ENCODE assay signal across 8 cellular contexts in the genomic region with DNA sequence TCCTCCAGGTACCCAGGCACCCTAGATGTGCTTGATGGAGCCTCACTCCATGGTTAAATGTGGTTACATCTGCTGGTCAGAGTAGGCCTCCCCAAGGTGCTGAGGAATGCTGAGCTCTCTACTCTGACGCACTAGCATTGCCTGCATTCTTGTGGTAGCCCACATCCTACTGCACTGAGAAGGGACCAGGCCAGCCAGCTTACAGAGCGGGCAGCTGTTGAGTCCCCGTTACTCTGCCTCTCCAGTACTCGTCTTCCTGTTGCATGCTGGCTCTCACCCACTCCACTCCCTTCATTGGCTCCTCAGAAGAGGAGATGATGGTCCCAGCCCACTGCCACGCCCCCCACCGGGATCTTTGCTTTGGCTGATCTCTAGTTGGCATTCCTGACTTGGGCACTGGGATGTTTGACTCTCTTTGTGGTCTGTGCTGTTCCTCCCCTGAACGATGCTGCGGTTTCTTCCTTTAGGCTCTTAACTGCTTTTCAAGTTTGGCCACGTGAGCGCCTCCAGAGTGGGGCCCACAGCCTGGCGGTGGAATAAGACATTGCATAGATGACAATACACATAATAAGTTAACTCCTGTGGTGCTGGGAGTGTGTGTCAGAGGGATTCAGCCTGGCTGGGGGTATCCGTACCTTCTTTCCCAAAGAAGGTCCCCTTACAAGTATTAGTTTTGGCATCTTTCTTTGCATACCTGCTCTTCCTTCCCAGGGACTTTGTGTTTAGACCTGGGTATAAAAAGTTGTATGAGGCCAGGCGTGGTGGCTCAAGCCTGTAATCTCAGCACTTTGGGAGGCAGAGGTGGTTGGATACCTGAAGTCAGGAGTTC. TPM values are rescaled to one million over a fixed set of nuclear protein-coding genes. Genes with fewer than 3 reads are reported as not detected.
A peak's percentile ranks its signal among the peaks of the same experiment; 100 is the strongest.
DNase-seq lines count a peak whose midpoint lies in the region; TF ChIP-seq lines count a peak whose summit lies in the region.

No MANE protein-coding gene starts in this region.

- peaks cover 19% of the 10 kb centered on the region for H3F3A ChIP-seq in Loucy (ENCODE audit: low read depth)

- H3K4me1 Mint-ChIP-seq in endodermal cell: no peaks in the 10 kb centered on the region

- H3K36me3 ChIP-seq in Loucy (ENCODE audit: insufficient read depth, low read length) (no peaks in the 10 kb centered on the region), endodermal cell (ENCODE audit: control insufficient read depth, insufficient read depth, low read length) (no peaks in the 10 kb centered on the region), HAP-1 (replicated peaks) (no peaks in the 10 kb centered on the region)

- H3K9ac ChIP-seq in Loucy (ENCODE audit: low read depth, low read length, poor library complexity, severe bottlenecking) (peak overlapping the region; percentile 71), endodermal cell (ENCODE audit: extremely low read depth, low read length, poor library complexity, severe bottlenecking) (no peak overlapping the region)

- no peaks in the 10 kb centered on the region for H3K9me3 ChIP-seq in Loucy (ENCODE audit: insufficient read depth, low read depth, low read length)
- H3K9me3 ChIP-seq in endodermal cell (ENCODE audit: control insufficient read depth, low read length): no peaks in the 10 kb centered on the region
- no peaks in the 10 kb centered on the region for H3K9me3 ChIP-seq in HAP-1

- H3K36me3 Mint-ChIP-seq in endodermal cell (ENCODE audit: low read depth): no peaks in the 10 kb centered on the region

- H3K27me3 ChIP-seq in Loucy (ENCODE audit: insufficient read depth, low read length, poor library complexity, severe bottlenecking): no peaks in the 10 kb centered on the region
- H3K27me3 ChIP-seq in endodermal cell (ENCODE audit: control insufficient read depth, insufficient read depth, low read length, poor library complexity, severe bottlenecking): no peaks in the 10 kb centered on the region
- no peaks in the 10 kb centered on the region for H3K27me3 ChIP-seq in HAP-1 (ENCODE audit: low read depth)

- no peaks in the 10 kb centered on the region for H3K9me3 Mint-ChIP-seq in endodermal cell

- peak overlapping the region; percentile 59 for H3K4me2 ChIP-seq in Loucy (ENCODE audit: low read depth, low read length, poor library complexity, severe bottlenecking)

- H3K4me1 ChIP-seq in Loucy (ENCODE audit: insufficient read depth, low read length, poor library complexity, severe bottlenecking) (peaks cover 44% of the 10 kb centered on the region), endodermal cell (ENCODE audit: control insufficient read depth, insufficient read depth, low read length) (no peaks in the 10 kb centered on the region), HAP-1 (no peaks in the 10 kb centered on the region)

- H3K9me2 ChIP-seq in Loucy (replicated peaks; ENCODE audit: low read depth, low read length): no peaks in the 10 kb centered on the region

- no peak overlapping the region for H3K4me3 Mint-ChIP-seq in endodermal cell

- no peak overlapping the region for H3K27ac ChIP-seq in endodermal cell (ENCODE audit: low read depth, low read length)
- peak overlapping the region in 19 of 21 experiments; percentile 1 to 92 (median 65) for H3K27ac ChIP-seq in skin epidermis

- H4K20me1 ChIP-seq in Loucy (ENCODE audit: insufficient read depth, low read length, poor library complexity, severe bottlenecking): no peaks in the 10 kb centered on the region

- no peaks in the 10 kb centered on the region for H3K79me2 ChIP-seq in Loucy (ENCODE audit: insufficient read depth, low read length)

- TF ChIP-seq CTCF in GM20000 (IDR thresholded peaks at IDR 0.05; ENCODE audit: extremely low read depth, missing control alignments) (no peak), Loucy (conservative IDR thresholded peaks at IDR 0.05; ENCODE audit: low read length) (peak; percentile 69), endodermal cell (conservative IDR thresholded peaks at IDR 0.05) (peak; percentile 28)

- peak overlapping the region; percentile 54 for H2AFZ ChIP-seq in Loucy (ENCODE audit: low read length)

- H3K27me3 Mint-ChIP-seq in endodermal cell (ENCODE audit: insufficient read depth): peaks cover 8% of the 10 kb centered on the region

- 84% methylated on average over 5 to 12 of the region's 13 CpGs for WGBS in endodermal cell (ENCODE audit: insufficient coverage in 1 of 2, insufficient read length in 1 of 2), 2 experiments

- H3K4me3 ChIP-seq in Loucy (ENCODE audit: low read length, poor library complexity, severe bottlenecking) (peak overlapping the region; percentile 63), endodermal cell (ENCODE audit: low read length) (no peak overlapping the region), skin epidermis (no peak overlapping the region), HAP-1 (no peak overlapping the region)

- no peak overlapping the region for H3K27ac Mint-ChIP-seq in endodermal cell

- peak; percentile 93 for DNase-seq in AG08396 (ENCODE audit: low spot score)
- DNase-seq in GM20000 (ENCODE audit: low spot score): peak; percentile 56
- DNase-seq in activated CD4-positive, alpha-beta T cell treated with anti-CD3 and anti-CD28 coated beads, Interleukin-2, amount 50 U/mL, for 48 hours: peak; percentile 74 to 81
- peak; percentile 88 for DNase-seq in endodermal cell
- no peak for DNase-seq in HAP-1 (ENCODE audit: low spot score in 2 of 2)
- DNase-seq in NCI-H1694 (lab: John Stamatoyannopoulos, UW): no peak

- in situ Hi-C loops in HAP-1 (cut with MboI; ENCODE audit: low sequenced_read_pairs): loop anchor here (10.0 kb wide), 1 partner anchor 365 kb away; no protein-coding TSS in a partner anchor

RNA-seq across cellular contexts. Expression of gene AZIN2, which starts 18.6 kb away (rescaled TPM):
- 1 to 10 TPM; 1.7 to 3.0 TPM for total RNA-seq in endodermal cell
- polyA plus RNA-seq in endodermal cell (2013, experiment 1 of 2): 3.2 TPM
- 4.7 TPM for polyA plus RNA-seq in endodermal cell (2013, experiment 2 of 2)

Comparison
In these comparisons a context has a peak if more than half of its experiments do, and no peak if none do; other contexts are left out.
1. DNase-seq: peak in AG08396 (single experiment), GM20000 (single experiment), activated CD4-positive, alpha-beta T cell treated with anti-CD3 and anti-CD28 coated beads, Interleukin-2, amount 50 U/mL, for 48 hours (2 of 2) and endodermal cell (single experiment); none in HAP-1 (0 of 2) and NCI-H1694 (single experiment).